Comparison of ENCODE assay signal across 23 cellular contexts in genomic region chr1:165892935-165893334, GRCh38.
"Had no signal": no experiment of that assay in that cellular context is flagged by ENCODE, and none has a peak within 500 bp of the region (broad histone marks: within the 10 kb centered on the region; RNA-seq: fewer than 3 reads in every experiment).

No MANE protein-coding gene starts in this region.

- H3K4me3 Mint-ChIP-seq: activated CD4-positive, alpha-beta memory T cell treated with anti-CD3 and anti-CD28 coated beads for 36 hours; activated naive CD8-positive, alpha-beta T cell treated with anti-CD3 and anti-CD28 coated beads, Interleukin-2, amount 50 U/mL, for 24 hours; activated T-helper 1 cell treated with anti-CD3 and anti-CD28 coated beads, Interleukin-12 subunit alpha, Interleukin-12 subunit beta, Interleukin-2, Interleukin-4 antibody, amounts not matched to agents 30 ng/mL and 10 ng/mL and 1 ng/mL, durations not matched to agents 14 hours and 24 hours and 36 hours; brain; effector memory CD8-positive, alpha-beta T cell; T-helper 1 cell treated with Interleukin-12 subunit alpha and Interleukin-12 subunit beta and Interleukin-4 antibody, amounts not matched to agents 30 μg/mL and 1 μg/mL, for 36 hours had no signal

- H3K27ac ChIP-seq: esophagus squamous epithelium, gastrocnemius medialis, thoracic aorta, upper lobe of right lung had no signal

- H3K36me3 ChIP-seq: upper lobe of right lung had no signal

- DNase-seq: activated CD4-positive, alpha-beta memory T cell treated with anti-CD3 and anti-CD28 coated beads for 36 hours; activated CD4-positive, alpha-beta T cell treated with anti-CD3 and anti-CD28 coated beads for 48 hours; activated CD4-positive, CD25-positive, alpha-beta regulatory T cell; activated gamma-delta T cell; activated naive CD4-positive, alpha-beta T cell treated with anti-CD3 and anti-CD28 coated beads, Interleukin-2, amount 50 U/mL, for 16 hours; activated naive CD8-positive, alpha-beta T cell treated with anti-CD3 and anti-CD28 coated beads, Interleukin-2, amount 50 U/mL, for 24 hours; activated T-cell treated with anti-CD3 and anti-CD28 coated beads for 4 hours; anterior cingulate cortex; caudate nucleus; effector memory CD8-positive, alpha-beta T cell; esophagus squamous epithelium; gastrocnemius medialis; hippocampal formation; kidney glomerular epithelial cell; nucleus accumbens; stimulated activated CD4-positive, alpha-beta T cell treated with anti-CD3 and anti-CD28 coated beads, Interleukin-2, amount 100 ng/mL, for 48 hours; stimulated activated CD8-positive, alpha-beta memory T cell treated with anti-CD3 and anti-CD28 coated beads, Interleukin-4, amount 100 ng/mL, for 48 hours; stimulated activated naive CD4-positive, alpha-beta T cell treated with Interleukin-2 at 50 U/mL for 16 hours; upper lobe of right lung had no signal

- H3K9me3 ChIP-seq: esophagus squamous epithelium, gastrocnemius medialis, thoracic aorta, upper lobe of right lung had no signal

- H3K4me1 ChIP-seq: upper lobe of right lung had no signal

- H3K27me3 ChIP-seq: esophagus squamous epithelium, gastrocnemius medialis, upper lobe of right lung had no signal

- H3K4me1 Mint-ChIP-seq: activated naive CD8-positive, alpha-beta T cell treated with anti-CD3 and anti-CD28 coated beads, Interleukin-2, amount 50 U/mL, for 24 hours had no signal

- H3K9me3 Mint-ChIP-seq: activated CD4-positive, alpha-beta memory T cell treated with anti-CD3 and anti-CD28 coated beads for 36 hours; activated naive CD8-positive, alpha-beta T cell treated with anti-CD3 and anti-CD28 coated beads, Interleukin-2, amount 50 U/mL, for 24 hours; activated T-helper 1 cell treated with anti-CD3 and anti-CD28 coated beads, Interleukin-12 subunit alpha, Interleukin-12 subunit beta, Interleukin-2, Interleukin-4 antibody, amounts not matched to agents 30 ng/mL and 10 ng/mL and 1 ng/mL, durations not matched to agents 14 hours and 24 hours and 36 hours; effector memory CD8-positive, alpha-beta T cell; T-helper 1 cell treated with Interleukin-12 subunit alpha and Interleukin-12 subunit beta and Interleukin-4 antibody, amounts not matched to agents 30 μg/mL and 1 μg/mL, for 36 hours had no signal

- H3K4me3 ChIP-seq: esophagus squamous epithelium, gastrocnemius medialis, thoracic aorta, upper lobe of right lung had no signal

- H3K27me3 Mint-ChIP-seq: activated CD4-positive, alpha-beta memory T cell treated with anti-CD3 and anti-CD28 coated beads for 36 hours; activated naive CD8-positive, alpha-beta T cell treated with anti-CD3 and anti-CD28 coated beads, Interleukin-2, amount 50 U/mL, for 24 hours; brain; effector memory CD8-positive, alpha-beta T cell had no signal

- H3K27ac Mint-ChIP-seq: activated CD4-positive, alpha-beta memory T cell treated with anti-CD3 and anti-CD28 coated beads for 36 hours; activated naive CD8-positive, alpha-beta T cell treated with anti-CD3 and anti-CD28 coated beads, Interleukin-2, amount 50 U/mL, for 24 hours; activated T-helper 1 cell treated with anti-CD3 and anti-CD28 coated beads, Interleukin-12 subunit alpha, Interleukin-12 subunit beta, Interleukin-2, Interleukin-4 antibody, amounts not matched to agents 30 ng/mL and 10 ng/mL and 1 ng/mL, durations not matched to agents 14 hours and 24 hours and 36 hours; effector memory CD8-positive, alpha-beta T cell; T-helper 1 cell treated with Interleukin-12 subunit alpha and Interleukin-12 subunit beta and Interleukin-4 antibody, amounts not matched to agents 30 μg/mL and 1 μg/mL, for 36 hours had no signal

- ATAC-seq: activated naive CD8-positive, alpha-beta T cell treated with anti-CD3 and anti-CD28 coated beads, Interleukin-2, amount 50 U/mL, for 24 hours; effector memory CD8-positive, alpha-beta T cell; gastrocnemius medialis; upper lobe of right lung had no signal
